In genomic region chr14:75673345-75673744, GRCh38 we compare ENCODE assay signal across 25 cellular contexts. TPM values are rescaled to one million over a fixed set of nuclear protein-coding genes. Genes with fewer than 3 reads are reported as not detected.
DNase-seq lines count a peak whose midpoint lies in the region; ATAC-seq, FAIRE-seq and TF ChIP-seq lines count a peak whose summit lies in the region.
"Had no signal": no experiment of that assay in that cellular context is flagged by ENCODE, and none has a peak within 500 bp of the region (broad histone marks: within the 10 kb centered on the region; RNA-seq: fewer than 3 reads in every experiment).

No MANE protein-coding gene starts in this region.

- in situ Hi-C loops in GM12878 (cut with MboI) = no loop called here

- TF ChIP-seq CTCF in GM12878 (IDR thresholded peaks at IDR 0.05 in 2 of 3, conservative IDR thresholded peaks at IDR 0.05 in 1 of 3; ENCODE audit: control insufficient read depth in 2 of 3, extremely low read depth in 1 of 3, insufficient read depth in 1 of 3, low read depth in 3 of 3, low read length in 3 of 3) (no peak), OCI-LY7 (conservative IDR thresholded peaks at IDR 0.05; ENCODE audit: low read length) (no peak)

- TF ChIP-seq EP300 in GM12878 (IDR thresholded peaks at IDR 0.05; ENCODE audit: borderline replicate concordance in 1 of 2, control insufficient read depth in 1 of 2, low read depth in 2 of 2, low read length in 2 of 2) = peak in 1 of 2 experiments; percentile 32; a peak in 1 of 4 replicates

- 1% methylated on average over 3 of the region's 3 CpGs for WGBS in GM12878 (ENCODE audit: insufficient coverage, insufficient replicate concordance, low lambda C conversion rate, missing lambda C conversion rate)

- ATAC-seq in activated CD4-positive, alpha-beta T cell treated with anti-CD3 and anti-CD28 coated beads for 36 hours = peak; percentile 91
- ATAC-seq in GM21619 (IDR thresholded peaks at IDR 0.05; ENCODE audit: unreplicated experiment) (peak; percentile 51), GM12878 (peak; percentile 93)

- H3K27me3 Mint-ChIP-seq in activated CD4-positive, alpha-beta T cell treated with anti-CD3 and anti-CD28 coated beads for 36 hours = no peaks in the 10 kb centered on the region
- H3K27me3 Mint-ChIP-seq: activated CD4-positive, alpha-beta T cell treated with anti-CD3 and anti-CD28 coated beads, Interleukin-2, amount 10 ng/mL, durations not matched to agents 7 days and 5 days had no signal

- H3K9me2 ChIP-seq in OCI-LY7 (ENCODE audit: insufficient read depth, low read length) = no peaks in the 10 kb centered on the region

- no peak overlapping the region for H3K4me3 Mint-ChIP-seq in activated CD4-positive, alpha-beta T cell treated with anti-CD3 and anti-CD28 coated beads for 36 hours
- H3K4me3 Mint-ChIP-seq: activated CD4-positive, alpha-beta T cell treated with anti-CD3 and anti-CD28 coated beads, Interleukin-2, amount 10 ng/mL, durations not matched to agents 7 days and 5 days; nephron progenitor cell had no signal

- TF ChIP-seq RAD21 in GM12878 (IDR thresholded peaks at IDR 0.05; ENCODE audit: insufficient read depth, low read depth, low read length) = no peak

- SMC1A ChIA-PET in GM12878 (lab: Charles Lee; ENCODE audit: uncharacterized antibody, unreplicated experiment) = interaction anchor here (1.0 to 2.6 kb wide), 9 partner anchors 10 to 309 kb away, joined by 3 to 10 read pairs (median 4); partner anchors contain the start of gene TTLL5

- POLR2A ChIA-PET in activated CD4-positive, alpha-beta T cell treated with anti-CD3 and anti-CD28 coated beads for 36 hours (lab: Charles Lee) = interaction anchor here (0.6 kb wide), 1 partner anchor 103 kb away, joined by 4 read pairs; no protein-coding TSS in a partner anchor
- POLR2A ChIA-PET in GM12878 (lab: Charles Lee) (interaction anchor here (0.6 to 2.3 kb wide), 3 partner anchors 10 to 822 kb away, joined by 3 to 18 read pairs (median 3); partner anchors contain the start of genes ERG28 and TTLL5), OCI-LY7 (lab: Charles Lee) (interaction anchor here (0.5 to 1.2 kb wide), 3 partner anchors 9 to 1997 kb away, joined by 3 to 6 read pairs (median 6); partner anchors contain the start of genes ERG28 and TTLL5)

- H3K79me2 ChIP-seq in GM12878 (ENCODE audit: control insufficient read depth, insufficient read depth, low read length) (no peaks in the 10 kb centered on the region), OCI-LY7 (ENCODE audit: insufficient read depth, low read depth, low read length) (no peaks in the 10 kb centered on the region)

- H3K27ac ChIP-seq in GM12878 (ENCODE audit: control insufficient read depth, insufficient read depth) (no peak overlapping the region), OCI-LY7 (ENCODE audit: low read depth, low read length, poor library complexity, severe bottlenecking) (no peak overlapping the region)
- H3K27ac ChIP-seq: Peyer's patch, SK-N-MC, spleen, tibial nerve had no signal

- H3K9me3 Mint-ChIP-seq in activated CD4-positive, alpha-beta T cell treated with anti-CD3 and anti-CD28 coated beads for 36 hours (ENCODE audit: low read depth) = peaks cover 6% of the 10 kb centered on the region

- CTCF ChIA-PET in activated CD4-positive, alpha-beta T cell treated with anti-CD3 and anti-CD28 coated beads for 36 hours (lab: Charles Lee) = interaction anchor here (1.1 to 1.4 kb wide), 3 partner anchors 10 to 309 kb away, joined by 3 to 4 read pairs (median 3); no protein-coding TSS in a partner anchor
- CTCF ChIA-PET in GM12878 (lab: Yijun Ruan, JAX) (interaction anchor here (1.0 to 1.5 kb wide), 7 partner anchors 9 to 308 kb away, joined by 3 to 6 read pairs (median 5); no protein-coding TSS in a partner anchor), OCI-LY7 (lab: Charles Lee; ENCODE audit: unreplicated experiment) (interaction anchor here (0.5 kb wide), 1 partner anchor 13 kb away, joined by 3 read pairs; no protein-coding TSS in a partner anchor)

- H3K4me1 ChIP-seq in GM12878 (ENCODE audit: control insufficient read depth, insufficient read depth, low read length) (peaks cover 10% of the 10 kb centered on the region; the same call in 1 of the 2 replicates), OCI-LY7 (ENCODE audit: insufficient read depth, low read length, poor library complexity, severe bottlenecking) (no peaks in the 10 kb centered on the region)
- H3K4me1 ChIP-seq: Peyer's patch, spleen, tibial nerve had no signal

- no peak for TF ChIP-seq POLR2A in GM12892 (IDR thresholded peaks at IDR 0.05; ENCODE audit: low read depth, low read length)
- TF ChIP-seq POLR2A in GM12878 (IDR thresholded peaks at IDR 0.05; ENCODE audit: low read depth, low read length) = no peak

- RAD21 ChIA-PET in GM12878 (lab: Charles Lee; ENCODE audit: unreplicated experiment) = interaction anchor here (0.9 to 1.6 kb wide), 4 partner anchors 19 to 309 kb away, joined by 3 to 6 read pairs (median 4); no protein-coding TSS in a partner anchor

- H3K36me3 ChIP-seq in GM12878 (ENCODE audit: control insufficient read depth in 2 of 2, insufficient read depth in 2 of 2, low read length in 1 of 2) (no peaks in the 10 kb centered on the region; a peak in 2 of 4 replicates), OCI-LY7 (ENCODE audit: insufficient read depth, low read length) (peaks cover 42% of the 10 kb centered on the region)

- H2AFZ ChIP-seq in GM12878 (ENCODE audit: control insufficient read depth, low read depth, low read length) (no peak overlapping the region), OCI-LY7 (ENCODE audit: low read length) (no peak overlapping the region)

- no peak for DNase-seq in activated CD4-positive, alpha-beta T cell treated with anti-CD3 and anti-CD28 coated beads for 36 hours
- DNase-seq in activated CD4-positive, alpha-beta T cell treated with anti-CD3 and anti-CD28 coated beads, Interleukin-2, amount 50 U/mL, for 4 hours = no peak
- DNase-seq in GM12892 (ENCODE audit: insufficient read length) = no peak
- DNase-seq in GM12878 (ENCODE audit: low read depth, low spot score) = peak; percentile 39
- no peak for DNase-seq in NCI-H2196 (lab: John Stamatoyannopoulos, UW; ENCODE audit: unreplicated experiment)
- no peak for DNase-seq in NCI-H1105 (lab: John Stamatoyannopoulos, UW)
- no peak for DNase-seq in OCI-LY7 (ENCODE audit: low spot score)
- DNase-seq: 8988T; activated CD4-positive, alpha-beta T cell treated with anti-CD3 and anti-CD28 coated beads, Interleukin-2, amount 10 ng/mL, durations not matched to agents 7 days and 5 days; DMS 273 treated with DMSO at 0.1 percent for 48 hours; GF-D8; H7; islet precursor cell; NCI-H1417 treated with DMSO at 0.1 percent for 48 hours; NCI-H2171; NCI-H82; nephron progenitor cell; Peyer's patch; spleen; T1000 had no signal

- intact Hi-C loops in activated CD4-positive, alpha-beta T cell treated with anti-CD3 and anti-CD28 coated beads for 36 hours (cut with DNase I, micrococcal nuclease) = loop anchor here in 1 of 2 experiments (1.0 kb wide), 1 partner anchor 12 kb away; the partner anchor contains the start of gene TTLL5
- intact Hi-C loops in GM12878 (cut with micrococcal nuclease; ENCODE audit: unreplicated experiment) (no loop called here), OCI-LY7 (cut with micrococcal nuclease; ENCODE audit: unreplicated experiment) (no loop called here)

- H3K4me3 ChIP-seq in GM12878 (0 out of 2 replicates have a peak overlapping the region, but pooled peaks have one; percentile 26), OCI-LY7 (ENCODE audit: low read depth, low read length, poor library complexity, severe bottlenecking) (no peak overlapping the region)
- H3K4me3 ChIP-seq: Peyer's patch, SK-N-MC, spleen, tibial nerve had no signal

- peaks cover 27% of the 10 kb centered on the region for H3K4me1 Mint-ChIP-seq in activated CD4-positive, alpha-beta T cell treated with anti-CD3 and anti-CD28 coated beads for 36 hours

- H3K9me3 ChIP-seq in GM12878 (replicated peaks; ENCODE audit: control insufficient read depth, insufficient read depth, low read length) = no peaks in the 10 kb centered on the region; the same call in 2 of the 3 replicates
- no peaks in the 10 kb centered on the region for H3K9me3 ChIP-seq in OCI-LY7 (ENCODE audit: low read length)
- H3K9me3 ChIP-seq: Peyer's patch had no signal

- peak overlapping the region; percentile 60 for H3K27ac Mint-ChIP-seq in activated CD4-positive, alpha-beta T cell treated with anti-CD3 and anti-CD28 coated beads for 36 hours
- H3K27ac Mint-ChIP-seq: activated CD4-positive, alpha-beta T cell treated with anti-CD3 and anti-CD28 coated beads, Interleukin-2, amount 10 ng/mL, durations not matched to agents 7 days and 5 days; nephron progenitor cell had no signal

- BruUV-seq in GM12878 (replicated peaks; lab: Mats Ljungman, UMichigan) (no TSS peak), OCI-LY7 (replicated peaks; lab: Mats Ljungman, UMichigan) (no TSS peak)

- H3K4me2 ChIP-seq in GM12878 (ENCODE audit: control insufficient read depth, insufficient read depth) (peak overlapping the region; percentile 10; the same call in 1 of the 2 replicates), OCI-LY7 (ENCODE audit: low read length) (no peak overlapping the region)

- peak; percentile 78 for FAIRE-seq in GM12892 (lab: Jason Lieb, UNC)
- FAIRE-seq in GM12878 (lab: Jason Lieb, UNC) = peak; percentile 95
- FAIRE-seq: astrocyte, colon had no signal

- H3K36me3 Mint-ChIP-seq in activated CD4-positive, alpha-beta T cell treated with anti-CD3 and anti-CD28 coated beads for 36 hours (ENCODE audit: low read depth) = peaks cover 40% of the 10 kb centered on the region

- H4K20me1 ChIP-seq in GM12878 (ENCODE audit: control insufficient read depth, insufficient read depth) = no peaks in the 10 kb centered on the region
- no peaks in the 10 kb centered on the region for H4K20me1 ChIP-seq in OCI-LY7 (ENCODE audit: insufficient read depth, low read length)

- H3K9ac ChIP-seq in GM12878 (ENCODE audit: control insufficient read depth, insufficient read depth, low read length) = no peak overlapping the region

- no peaks in the 10 kb centered on the region for H3K27me3 ChIP-seq in GM12878 (replicated peaks in 1 of 2; ENCODE audit: control insufficient read depth in 2 of 2, insufficient read depth in 2 of 2, low read length in 1 of 2)
- H3K27me3 ChIP-seq: Peyer's patch, spleen, tibial nerve had no signal

RNA-seq across cellular contexts. Expression of gene TTLL5, which starts 12.3 kb away (rescaled TPM):
- 10 to 100 TPM; 27.3 to 38.6 TPM for total RNA-seq in activated CD4-positive, alpha-beta T cell treated with anti-CD3 and anti-CD28 coated beads for 36 hours
- 14.2 TPM for polyA plus RNA-seq in GM12892 (2012; ENCODE audit: missing spikeins)
- total RNA-seq in GM12878 (2013; cell fraction: nucleolus; rRNA removed) = 111 and 138 TPM in 2 replicates
- 12.8 and 13.4 TPM in 2 replicates for total RNA-seq in GM12878 (2014; rRNA removed)
- total RNA-seq in GM12878 (2014; rRNA removed; fragmentation: Illumina TruSeq; extraction: Trizol) = 14.2 and 15.4 TPM in 2 replicates
- 17.4 and 21.4 TPM in 2 replicates for total RNA-seq in GM12878 (2021)
- polyA plus RNA-seq in GM12878 (2011; ENCODE audit: low read depth) = 6.0 TPM
- 12.8 and 13.9 TPM in 2 replicates for polyA plus RNA-seq in GM12878 (2011; rRNA removed)
- 11.9 and 13.5 TPM in 2 replicates for polyA plus RNA-seq in GM12878 (2011; cell fraction: cytosol; rRNA removed)
- 13.1 and 13.2 TPM in 2 replicates for polyA plus RNA-seq in GM12878 (2011; cell fraction: nucleus; rRNA removed)
- 11.2 and 14.6 TPM in 2 replicates for polyA plus RNA-seq in GM12878 (2012)
- 13.6 and 16.4 TPM in 2 replicates for polyA plus RNA-seq in GM12878 (2014; fragmentation: Illumina TruSeq; extraction: Trizol)
- 1 to 10 TPM; 3.2 to 5.2 TPM for polyA plus RNA-seq in GM12878 (2014; fragmentation: Nextera tagmentation; extraction: Ambion mirVana)
- polyA plus RNA-seq in GM12878 (2014; rRNA removed) = 10.6 and 12.3 TPM in 2 replicates
- polyA plus RNA-seq in GM12878 (2016; fragmentation: Nextera tagmentation; extraction: Ambion mirVana) = 10 to 100 TPM; 20.3 to 25.9 TPM
- 35.3 and 65.5 TPM in 2 replicates for polyA minus RNA-seq in GM12878 (2011; rRNA and poly(A)+ RNA removed)
- polyA minus RNA-seq in GM12878 (2011; cell fraction: cytosol; rRNA and poly(A)+ RNA removed) = 6.4 and 7.6 TPM in 2 replicates
- 42.2 and 62.7 TPM in 2 replicates for polyA minus RNA-seq in GM12878 (2011; cell fraction: nucleus; rRNA and poly(A)+ RNA removed)
- total RNA-seq in OCI-LY7 (2014; rRNA removed; shearing (Covaris generic)) = 34.3 and 37.4 TPM in 2 replicates
- total RNA-seq in OCI-LY7 (2022) = 52.7 and 55.6 TPM in 2 replicates

RNA-seq across cellular contexts. Expression of gene ERG28, which starts 12.7 kb away (rescaled TPM):
- total RNA-seq in activated CD4-positive, alpha-beta T cell treated with anti-CD3 and anti-CD28 coated beads for 36 hours = 10 to 100 TPM; 19.1 to 23.7 TPM
- 24.3 TPM for polyA plus RNA-seq in GM12892 (2012; ENCODE audit: missing spikeins)
- 10.6 and 12.6 TPM in 2 replicates for total RNA-seq in GM12878 (2013; cell fraction: nucleolus; rRNA removed)
- total RNA-seq in GM12878 (2014; rRNA removed) (14.6 and 15.2 TPM in 2 replicates), GM12878 (2014; rRNA removed; fragmentation: Illumina TruSeq; extraction: Trizol) (19.1 and 21.0 TPM in 2 replicates), GM12878 (2021) (28.0 and 28.5 TPM in 2 replicates), OCI-LY7 (2022) (22.8 and 24.0 TPM in 2 replicates)
- polyA plus RNA-seq in GM12878 (2011; ENCODE audit: low read depth) = 22.0 TPM
- polyA plus RNA-seq in GM12878 (2011; rRNA removed) (47.8 and 48.1 TPM in 2 replicates), GM12878 (2014; fragmentation: Illumina TruSeq; extraction: Trizol) (48.0 and 59.2 TPM in 2 replicates), GM12878 (2014; fragmentation: Nextera tagmentation; extraction: Ambion mirVana) (10 to 100 TPM; 52.6 to 67.0 TPM), GM12878 (2014; rRNA removed) (33.9 and 37.0 TPM in 2 replicates), GM12878 (2016; fragmentation: Nextera tagmentation; extraction: Ambion mirVana) (10 to 100 TPM; 61.8 to 62.2 TPM)
- polyA plus RNA-seq in GM12878 (2011; cell fraction: cytosol; rRNA removed) = 41.1 and 41.2 TPM in 2 replicates
- polyA plus RNA-seq in GM12878 (2011; cell fraction: nucleus; rRNA removed) = 10.9 and 13.6 TPM in 2 replicates
- 20.1 and 25.5 TPM in 2 replicates for polyA plus RNA-seq in GM12878 (2012)
- polyA minus RNA-seq in GM12878 (2011; rRNA and poly(A)+ RNA removed) = 18.9 and 27.4 TPM in 2 replicates
- 5.7 and 6.2 TPM in 2 replicates for polyA minus RNA-seq in GM12878 (2011; cell fraction: cytosol; rRNA and poly(A)+ RNA removed)
- 7.7 and 11.6 TPM in 2 replicates for polyA minus RNA-seq in GM12878 (2011; cell fraction: nucleus; rRNA and poly(A)+ RNA removed)
- total RNA-seq in OCI-LY7 (2014; rRNA removed; shearing (Covaris generic)) = 9.8 and 10.6 TPM in 2 replicates
